ENCODE assay signal across 13 cellular contexts in genomic region chr12:27550653-27550975, GRCh38. TPM values are rescaled to one million over a fixed set of nuclear protein-coding genes. Genes with fewer than 3 reads are reported as not detected.
A peak's percentile ranks its signal among the peaks of the same experiment; 100 is the strongest.
DNase-seq lines count a peak whose midpoint lies in the region; ATAC-seq, FAIRE-seq and TF ChIP-seq lines count a peak whose summit lies in the region.
"Had no signal": no experiment of that assay in that cellular context is flagged by ENCODE, and none has a peak within 500 bp of the region (broad histone marks: within the 10 kb centered on the region; RNA-seq: fewer than 3 reads in every experiment).

No MANE protein-coding gene starts in this region.

- H3K4me1 ChIP-seq in breast epithelium (peaks cover 7 to 9% of the 10 kb centered on the region in 2 donors), lower lobe of right lung (peaks cover 74% of the 10 kb centered on the region), thyroid gland (peaks cover 44 to 62% of the 10 kb centered on the region in 2 donors)

- H3K4me3 ChIP-seq in breast epithelium = no peak overlapping the region
- H3K4me3 ChIP-seq in lower lobe of right lung = no peak overlapping the region
- H3K4me3 ChIP-seq in thyroid gland (replicated peaks in 1 of 3) = no peak overlapping the region

- TF ChIP-seq CTCF in breast epithelium (IDR thresholded peaks at IDR 0.05) (no peak), lower lobe of right lung (IDR thresholded peaks at IDR 0.05) (no peak), thyroid gland (IDR thresholded peaks at IDR 0.05) (no peak)

- DNase-seq in OCI-M1 (lab: John Stamatoyannopoulos, UW) (peak; percentile 48), breast epithelium (ENCODE audit: low spot score in 2 of 2) (no peak), lower lobe of right lung (no peak), thyroid gland (no peak), frontal cortex (ENCODE audit: low spot score in 2 of 2) (no peak), NAMALWA (ENCODE audit: low spot score) (no peak)
- DNase-seq: activated CD4-positive, alpha-beta T cell treated with anti-CD3 and anti-CD28 coated beads, Interleukin-2, amount 10 ng/mL, durations not matched to agents 24 days and 14 days; activated T-cell treated with anti-CD3 and anti-CD28 coated beads, Interleukin-2, amount 50 U/mL, for 24 hours; CD4-positive, alpha-beta memory T cell; islet precursor cell; NCI-H524 treated with DMSO at 0.1 percent for 48 hours had no signal

- H3K36me3 ChIP-seq in breast epithelium = no peaks in the 10 kb centered on the region
- no peaks in the 10 kb centered on the region for H3K36me3 ChIP-seq in lower lobe of right lung
- no peaks in the 10 kb centered on the region for H3K36me3 ChIP-seq in thyroid gland

- no peak for FAIRE-seq in frontal cortex (lab: Jason Lieb, UNC)

- WGBS in thyroid gland, 2 donors = 76 to 83% methylated on average over 4 of the region's 4 CpGs

- intact Hi-C loops in breast epithelium (cut with DNase I; ENCODE audit: low total_unique reads) = no loop called here
- intact Hi-C loops in lower lobe of right lung (cut with DNase I) = no loop called here
- intact Hi-C loops in thyroid gland (cut with DNase I) = no loop called here

- ATAC-seq in lower lobe of right lung (no peak), HG02970 (IDR thresholded peaks at IDR 0.05; ENCODE audit: low FRiP score, unreplicated experiment) (no peak)
- ATAC-seq: stimulated activated memory B cell treated with anti-CD40 and anti-IgM and Interleukin-4, amounts not matched to agents 10 μg/mL and 1 μg/mL and 100 μg/mL, for 72 hours had no signal

- no peaks in the 10 kb centered on the region for H3K9me3 ChIP-seq in breast epithelium
- H3K9me3 ChIP-seq in lower lobe of right lung = no peaks in the 10 kb centered on the region
- no peaks in the 10 kb centered on the region for H3K9me3 ChIP-seq in thyroid gland

- H3K27me3 ChIP-seq in breast epithelium = no peaks in the 10 kb centered on the region
- H3K27me3 ChIP-seq in lower lobe of right lung (ENCODE audit: low read depth) = no peaks in the 10 kb centered on the region
- H3K27me3 ChIP-seq in thyroid gland = no peaks in the 10 kb centered on the region

- TF ChIP-seq POLR2A in breast epithelium (IDR thresholded peaks at IDR 0.05) (no peak), thyroid gland (IDR thresholded peaks at IDR 0.05) (no peak)

- H3K27ac ChIP-seq in breast epithelium (peak overlapping the region; percentile 81 to 82), lower lobe of right lung (peak overlapping the region; percentile 65), thyroid gland (peak overlapping the region; percentile 63 to 80 (median 77))

RNA-seq across cellular contexts. Expression of gene PPFIBP1, which starts 26.6 kb away (rescaled TPM):
- total RNA-seq in breast epithelium = 10 to 100 TPM; 34.4 to 86.5 (median 84.0) TPM
- 117 TPM for total RNA-seq in lower lobe of right lung
- 100 to 1,000 TPM; 135 to 199 (median 167) TPM for total RNA-seq in thyroid gland
- total RNA-seq in frontal cortex = 69.3 TPM
